In genomic region chr3:193744048-193744821, GRCh38 we compare ENCODE assay signal across 11 cellular contexts.
DNase-seq lines count a peak whose midpoint lies in the region; ATAC-seq, FAIRE-seq and TF ChIP-seq lines count a peak whose summit lies in the region.
"Had no signal": no experiment of that assay in that cellular context is flagged by ENCODE, and none has a peak within 500 bp of the region (broad histone marks: within the 10 kb centered on the region; RNA-seq: fewer than 3 reads in every experiment).

No MANE protein-coding gene starts in this region.

- peak overlapping the region; percentile 69 for H3K4me3 Mint-ChIP-seq in Calu3 (ENCODE audit: low read depth, unreplicated experiment)

- TF ChIP-seq EP300 in HepG2 (IDR thresholded peaks at IDR 0.05; ENCODE audit: low read depth in 2 of 2, low read length in 2 of 2): peak; percentile 58 to 95; a peak in 3 of 4 replicates
- peak; percentile 85; the same call in 1 of the 2 replicates for TF ChIP-seq EP300 in HepG2 (CRISPR knock-in tag; IDR thresholded peaks at IDR 0.05; ENCODE audit: borderline replicate concordance)
- no peak for TF ChIP-seq EP300 in tibial nerve (IDR thresholded peaks at IDR 0.05)

- TF ChIP-seq CTCF in Calu3 (IDR thresholded peaks at IDR 0.05; ENCODE audit: unreplicated experiment) (no peak), OCI-LY7 (conservative IDR thresholded peaks at IDR 0.05; ENCODE audit: low read length) (no peak), HepG2 (CRISPR knock-in tag; IDR thresholded peaks at IDR 0.05) (no peak), tibial nerve (IDR thresholded peaks at IDR 0.05) (no peak)

- H4K20me1 ChIP-seq in OCI-LY7 (ENCODE audit: insufficient read depth, low read length) (no peaks in the 10 kb centered on the region), HepG2 (ENCODE audit: insufficient read depth, low read length) (no peaks in the 10 kb centered on the region)

- H2AFZ ChIP-seq in OCI-LY7 (ENCODE audit: low read length): peak overlapping the region; percentile 98
- H2AFZ ChIP-seq in HepG2 (ENCODE audit: low read length): peak overlapping the region; percentile 72

- intact Hi-C loops in Calu3 (cut with micrococcal nuclease; ENCODE audit: unreplicated experiment): no loop called here
- intact Hi-C loops in OCI-LY7 (cut with micrococcal nuclease; ENCODE audit: unreplicated experiment): no loop called here
- intact Hi-C loops in HepG2 (cut with micrococcal nuclease; ENCODE audit: unreplicated experiment): loop anchor here (1.0 to 10.0 kb wide), 6 partner anchors 12 to 390 kb away; no protein-coding TSS in a partner anchor

- TF ChIP-seq RAD21 in HepG2 (CRISPR knock-in tag; IDR thresholded peaks at IDR 0.05): no peak

- peak overlapping the region; percentile 71 for H3K4me2 ChIP-seq in OCI-LY7 (ENCODE audit: low read length)
- H3K4me2 ChIP-seq in HepG2 (ENCODE audit: low read depth, low read length): peak overlapping the region; percentile 100

- H3K4me1 ChIP-seq in OCI-LY7 (ENCODE audit: insufficient read depth, low read length, poor library complexity, severe bottlenecking) (peaks cover 35% of the 10 kb centered on the region), HepG2 (ENCODE audit: insufficient read depth, low read length) (peaks cover 40% of the 10 kb centered on the region), tibial nerve (peaks cover 0 to 5% (median 0%) of the 10 kb centered on the region in 4 donors)
- H3K4me1 ChIP-seq: SJSA1 had no signal

- peak; percentile 94 for FAIRE-seq in HepG2 (lab: Jason Lieb, UNC)

- H3K27ac ChIP-seq in OCI-LY7 (ENCODE audit: low read depth, low read length, poor library complexity, severe bottlenecking) (peak overlapping the region; percentile 59), HepG2 (ENCODE audit: extremely low read length, insufficient read depth, low read length) (peak overlapping the region; percentile 97), tibial nerve (no peak overlapping the region)
- H3K27ac ChIP-seq: SJSA1 had no signal

- no peaks in the 10 kb centered on the region for H3K79me2 ChIP-seq in OCI-LY7 (ENCODE audit: insufficient read depth, low read depth, low read length)
- no peaks in the 10 kb centered on the region for H3K79me2 ChIP-seq in HepG2 (ENCODE audit: insufficient read depth, low read length)

- H3K36me3 ChIP-seq in OCI-LY7 (ENCODE audit: insufficient read depth, low read length): no peaks in the 10 kb centered on the region
- H3K36me3 ChIP-seq in HepG2 (replicated peaks in 1 of 2; ENCODE audit: control insufficient read depth in 1 of 2, insufficient read depth in 2 of 2, low read length in 2 of 2): no peaks in the 10 kb centered on the region
- no peaks in the 10 kb centered on the region for H3K36me3 ChIP-seq in tibial nerve
- H3K36me3 ChIP-seq: SJSA1 had no signal

- H3K9me3 Mint-ChIP-seq in Calu3 (ENCODE audit: low read depth, unreplicated experiment): no peaks in the 10 kb centered on the region
- H3K9me3 Mint-ChIP-seq: activated naive CD4-positive, alpha-beta T cell treated with anti-CD3 and anti-CD28 coated beads, Interleukin-2, amount 50 U/mL, for 72 hours had no signal

- H3K27me3 ChIP-seq in HepG2 (ENCODE audit: control insufficient read depth in 1 of 2, insufficient read depth in 2 of 2, low read length in 2 of 2): no peaks in the 10 kb centered on the region
- no peaks in the 10 kb centered on the region for H3K27me3 ChIP-seq in tibial nerve
- H3K27me3 ChIP-seq: SJSA1 had no signal

- CTCF ChIA-PET in Calu3 (lab: Charles Lee): interaction anchor here (0.7 to 3.1 kb wide), 6 partner anchors 9 to 397 kb away, joined by 3 to 11 read pairs (median 3); no protein-coding TSS in a partner anchor
- CTCF ChIA-PET in OCI-LY7 (lab: Charles Lee; ENCODE audit: unreplicated experiment): interaction anchor here (0.6 kb wide), 1 partner anchor 106 kb away, joined by 4 read pairs; no protein-coding TSS in a partner anchor
- CTCF ChIA-PET in HepG2 (lab: Yijun Ruan, JAX; ENCODE audit: low intra/inter-chr PET ratio, low total read pairs): no interaction called here

- ATAC-seq in HepG2: peak; percentile 91
- ATAC-seq in HG03565 (IDR thresholded peaks at IDR 0.05; ENCODE audit: unreplicated experiment): no peak

- peak overlapping the region; percentile 93 for H3K27ac Mint-ChIP-seq in Calu3 (ENCODE audit: unreplicated experiment)

- peaks cover 8% of the 10 kb centered on the region for H3K36me3 Mint-ChIP-seq in Calu3 (ENCODE audit: insufficient read depth, unreplicated experiment)
- H3K36me3 Mint-ChIP-seq: activated naive CD4-positive, alpha-beta T cell treated with anti-CD3 and anti-CD28 coated beads, Interleukin-2, amount 50 U/mL, for 72 hours had no signal

- 0% methylated on average over 13 of the region's 13 CpGs for WGBS in HepG2 (ENCODE audit: low lambda C conversion rate)
- 73 to 81% methylated on average over 13 of the region's 13 CpGs for WGBS in tibial nerve, 2 donors

- peak overlapping the region; percentile 92 for H3K9ac ChIP-seq in HepG2 (ENCODE audit: insufficient read depth, low read depth, low read length)

- in situ Hi-C loops in HepG2 (cut with HindIII; ENCODE audit: extremely low pct_ligation_motif_present, low pct_unique_long_range_greater_than_20kb): no loop called here

- no TSS peak for BruUV-seq in Calu3 (replicated peaks; lab: Mats Ljungman, UMichigan)
- BruUV-seq in OCI-LY7 (replicated peaks; lab: Mats Ljungman, UMichigan): no TSS peak
- no TSS peak for BruUV-seq in HepG2 (replicated peaks; lab: Mats Ljungman, UMichigan)

- TF ChIP-seq POLR2A in HepG2 (IDR thresholded peaks at IDR 0.05; ENCODE audit: insufficient read depth in 1 of 2, low read depth in 2 of 2, low read length in 2 of 2) (peak; percentile 6 to 44; a peak in 2 of 4 replicates), tibial nerve (IDR thresholded peaks at IDR 0.05) (no peak)

- no peaks in the 10 kb centered on the region for H3K9me3 ChIP-seq in OCI-LY7 (ENCODE audit: low read length)
- H3K9me3 ChIP-seq in HepG2 (ENCODE audit: low read length): no peaks in the 10 kb centered on the region
- H3K9me3 ChIP-seq in tibial nerve: no peaks in the 10 kb centered on the region
- H3K9me3 ChIP-seq: SJSA1 had no signal

- H3K27me3 Mint-ChIP-seq in Calu3 (ENCODE audit: unreplicated experiment): no peaks in the 10 kb centered on the region

- POLR2A ChIA-PET in OCI-LY7 (lab: Charles Lee) (interaction anchor here (0.9 to 2.0 kb wide), 3 partner anchors 9 to 98 kb away, joined by 3 to 4 read pairs (median 4); no protein-coding TSS in a partner anchor), HepG2 (lab: Yijun Ruan, JAX) (interaction anchor here (0.7 to 4.2 kb wide), 16 partner anchors 10 to 397 kb away, joined by 3 to 61 read pairs (median 3); partner anchors contain the start of gene HES1)

- H3K4me3 ChIP-seq in OCI-LY7 (ENCODE audit: low read depth, low read length, poor library complexity, severe bottlenecking) (peak overlapping the region; percentile 46), HepG2 (replicated peaks in 1 of 3; ENCODE audit: insufficient read depth in 1 of 3, low read depth in 2 of 3, low read length in 3 of 3) (peak overlapping the region; percentile 45 to 74 (median 46)), tibial nerve (no peak overlapping the region)
- H3K4me3 ChIP-seq: SJSA1 had no signal

- peaks cover 39% of the 10 kb centered on the region for H3K4me1 Mint-ChIP-seq in Calu3 (ENCODE audit: low read depth, unreplicated experiment)

- no peaks in the 10 kb centered on the region for H3K9me2 ChIP-seq in OCI-LY7 (ENCODE audit: insufficient read depth, low read length)

- DNase-seq in Calu3 (peak; percentile 85), HT-29 (ENCODE audit: low spot score) (peak; percentile 34), OCI-LY7 (ENCODE audit: low spot score) (peak; percentile 52), HepG2 (ENCODE audit: low spot score) (peak; percentile 99), ecto neural progenitor cell (ENCODE audit: low spot score) (no peak), tibial nerve (ENCODE audit: low spot score in 2 of 2) (no peak), GM03348 (ENCODE audit: low spot score) (no peak)
- DNase-seq: DND-41 had no signal

TF ChIP-seq in HepG2, 621 proteins besides CTCF, POLR2A, EP300 and RAD21 (continues in another document):
- TF ChIP-seq SOX13 (IDR thresholded peaks at IDR 0.05) (peak; percentile 56; the same call in 1 of the 2 replicates), SOX13 (CRISPR knock-in tag; conservative IDR thresholded peaks at IDR 0.05 in 1 of 2, IDR thresholded peaks at IDR 0.05 in 1 of 2) (peak in 1 of 2 experiments; percentile 87; a peak in 2 of 4 replicates), KDM1A (CRISPR knock-in tag; IDR thresholded peaks at IDR 0.05) (no peak), SRSF4 (IDR thresholded peaks at IDR 0.05; ENCODE audit: low read depth, low read length, poor library complexity, severe bottlenecking) (no peak), ZNF850 (CRISPR knock-in tag; conservative IDR thresholded peaks at IDR 0.05) (no peak), NR0B2 (CRISPR knock-in tag; IDR thresholded peaks at IDR 0.05) (no peak), PHF5A (CRISPR knock-in tag; IDR thresholded peaks at IDR 0.05; ENCODE audit: low read depth, unreplicated experiment) (peak; percentile 53), ZNF75D (CRISPR knock-in tag; IDR thresholded peaks at IDR 0.05; ENCODE audit: borderline replicate concordance) (no peak), JUN (CRISPR knock-in tag; IDR thresholded peaks at IDR 0.05) (peak; percentile 100), ZNF460 (CRISPR knock-in tag; IDR thresholded peaks at IDR 0.05; ENCODE audit: borderline replicate concordance) (no peak)
- TF ChIP-seq, protein P1, sequence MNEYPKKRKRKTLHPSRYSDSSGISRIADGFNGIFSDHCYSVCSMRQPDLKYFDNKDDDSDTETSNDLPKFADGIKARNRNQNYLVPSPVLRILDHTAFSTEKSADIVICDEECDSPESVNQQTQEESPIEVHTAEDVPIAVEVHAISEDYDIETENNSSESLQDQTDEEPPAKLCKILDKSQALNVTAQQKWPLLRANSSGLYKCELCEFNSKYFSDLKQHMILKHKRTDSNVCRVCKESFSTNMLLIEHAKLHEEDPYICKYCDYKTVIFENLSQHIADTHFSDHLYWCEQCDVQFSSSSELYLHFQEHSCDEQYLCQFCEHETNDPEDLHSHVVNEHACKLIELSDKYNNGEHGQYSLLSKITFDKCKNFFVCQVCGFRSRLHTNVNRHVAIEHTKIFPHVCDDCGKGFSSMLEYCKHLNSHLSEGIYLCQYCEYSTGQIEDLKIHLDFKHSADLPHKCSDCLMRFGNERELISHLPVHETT (CRISPR knock-in tag; conservative IDR thresholded peaks at IDR 0.05): no peak

Comparison
In these comparisons a context has a peak if more than half of its experiments do, and no peak if none do; other contexts are left out.
1. DNase-seq: peak in Calu3 (single experiment), HT-29 (single experiment), OCI-LY7 (single experiment) and HepG2 (single experiment); none in ecto neural progenitor cell (single experiment), tibial nerve (0 of 2) and GM03348 (single experiment).
2. H3K27ac ChIP-seq: peak in OCI-LY7 (single experiment) and HepG2 (single experiment); none in tibial nerve (0 of 4).
3. H3K4me3 ChIP-seq: peak in OCI-LY7 (single experiment) and HepG2 (3 of 3); none in tibial nerve (0 of 4).
4. POLR2A ChIP-seq: peak in HepG2 (2 of 2); none in tibial nerve (0 of 2).